Comparison of ENCODE assay signal across 8 cellular contexts in the genomic region with DNA sequence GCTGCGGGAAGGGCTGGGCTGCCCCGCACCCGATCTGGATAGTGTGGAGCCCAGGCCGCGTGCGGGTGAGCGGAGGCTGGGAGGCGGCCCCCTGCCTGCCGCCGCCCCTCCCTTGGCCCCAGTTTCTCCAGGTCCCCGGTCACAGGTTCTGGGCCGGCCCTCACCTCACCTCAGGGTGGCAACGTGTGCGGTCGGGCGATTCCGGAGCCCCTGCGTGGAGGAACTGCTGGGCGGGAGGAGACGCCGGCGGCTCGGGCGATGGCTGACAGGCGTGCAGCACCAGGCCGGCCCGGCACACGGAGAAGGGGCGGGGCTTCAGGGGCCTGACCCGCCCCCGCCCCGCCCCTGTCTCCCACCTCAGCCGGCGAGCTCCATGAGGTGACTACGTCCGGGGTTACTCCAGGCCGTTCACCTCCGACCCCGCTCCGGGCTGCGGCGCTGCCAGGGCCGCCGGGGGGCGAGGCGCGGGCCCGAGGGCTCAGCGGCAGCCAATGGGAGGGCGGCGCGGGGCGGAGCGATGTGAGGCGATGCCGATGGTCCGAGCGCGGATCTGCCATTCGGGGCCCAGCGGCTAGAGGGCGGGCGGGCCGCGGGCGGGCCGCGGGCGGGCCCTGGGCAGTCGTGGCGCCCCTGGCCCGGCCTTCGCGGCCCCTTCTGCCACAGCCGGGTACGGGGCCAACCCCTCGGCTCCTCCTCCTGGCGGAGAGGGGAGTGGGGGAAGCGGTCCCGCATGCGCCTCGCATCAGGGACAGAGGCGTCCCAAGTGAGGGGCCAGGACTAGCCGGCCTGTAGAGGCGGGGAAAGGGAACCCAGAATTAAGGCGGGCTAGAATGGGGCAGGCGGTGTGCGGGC. TPM values are rescaled to one million over a fixed set of nuclear protein-coding genes. Genes with fewer than 3 reads are reported as not detected.
A peak's percentile ranks its signal among the peaks of the same experiment; 100 is the strongest.
DNase-seq lines count a peak whose midpoint lies in the region; ATAC-seq and TF ChIP-seq lines count a peak whose summit lies in the region.

No MANE protein-coding gene starts in this region.

- peak overlapping the region; percentile 57 to 98 (median 74) for H3K4me3 ChIP-seq in right lobe of liver

- H3K4me1 ChIP-seq in right lobe of liver = peaks cover 0 to 32% (median 9%) of the 10 kb centered on the region in 4 donors

- H3K27me3 ChIP-seq in right lobe of liver = no peaks in the 10 kb centered on the region

- no peaks in the 10 kb centered on the region for H3K36me3 Mint-ChIP-seq in CD14-positive monocyte

- 0% methylated on average over 4 of the region's 88 CpGs for WGBS in right lobe of liver (ENCODE audit: insufficient coverage, low coverage, low lambda C conversion rate, missing lambda C conversion rate)

- no peaks in the 10 kb centered on the region for H3K36me3 ChIP-seq in right lobe of liver

- ATAC-seq in GM19328 (IDR thresholded peaks at IDR 0.05; ENCODE audit: unreplicated experiment) (peak; percentile 93), HG03469 (IDR thresholded peaks at IDR 0.05; ENCODE audit: unreplicated experiment) (peak; percentile 75), right lobe of liver (peak; percentile 89 to 96 (median 92))

- intact Hi-C loops in CD14-positive monocyte (cut with micrococcal nuclease) (loop anchor here in 1 of 2 donors (5.0 kb wide), 1 partner anchor 48 kb away; the partner anchor contains the start of genes ACACA and TADA2A), right lobe of liver (cut with DNase I) (no loop called here)

- no peaks in the 10 kb centered on the region for H3K9me3 Mint-ChIP-seq in CD14-positive monocyte

- peaks cover 0 to 3% (median 3%) of the 10 kb centered on the region in 3 donors for H3K27me3 Mint-ChIP-seq in CD14-positive monocyte (ENCODE audit: low read depth in 3 of 3)

- H3K9me3 ChIP-seq in right lobe of liver = no peaks in the 10 kb centered on the region

- TF ChIP-seq POLR2A in right lobe of liver (IDR thresholded peaks at IDR 0.05) = peak; percentile 88

- TF ChIP-seq CTCF in CD14-positive monocyte (IDR thresholded peaks at IDR 0.05) = peak; percentile 67
- TF ChIP-seq CTCF in right lobe of liver (IDR thresholded peaks at IDR 0.05) = peak; percentile 25 to 61 (median 38)

- H3K4me3 Mint-ChIP-seq in CD14-positive monocyte = peak overlapping the region; percentile 85 to 92

- DNase-seq in CD14-positive monocyte (ENCODE audit: low spot score) (peak; percentile 90), NCI-H69 (lab: John Stamatoyannopoulos, UW) (peak; percentile 97), dermis blood vessel endothelial cell (peak; percentile 95), right lobe of liver (peak; percentile 97 to 98 (median 98))
- peak; percentile 74 to 80 for DNase-seq in activated CD4-positive, alpha-beta T cell treated with anti-CD3 and anti-CD28 coated beads, Interleukin-2, amount 50 U/mL, for 24 hours (ENCODE audit: low read depth in 1 of 2, low spot score in 1 of 2)
- peak; percentile 87 for DNase-seq in stimulated activated CD4-positive, alpha-beta T cell treated with anti-CD3 and anti-CD28 coated beads, Interleukin-4, amount 100 ng/mL, for 24 hours

- H3K4me1 Mint-ChIP-seq in CD14-positive monocyte = peaks cover 26% of the 10 kb centered on the region

- peak overlapping the region in 5 of 7 donors; percentile 70 to 87 (median 79) for H3K27ac Mint-ChIP-seq in CD14-positive monocyte

- peak overlapping the region; percentile 82 to 90 (median 90) for H3K27ac ChIP-seq in right lobe of liver

RNA-seq across cellular contexts. Expression of gene C17orf78, which starts 16.7 kb away (rescaled TPM):
- not detected for polyA plus RNA-seq in CD14-positive monocyte
- total RNA-seq in dermis blood vessel endothelial cell = not detected in 2 replicates
- total RNA-seq in right lobe of liver = not detected

RNA-seq across cellular contexts. Expression of gene ACACA, which starts 47.6 kb away (rescaled TPM):
- 1 to 10 TPM; 3.5 to 4.6 TPM for polyA plus RNA-seq in CD14-positive monocyte
- total RNA-seq in dermis blood vessel endothelial cell (36.6 and 73.2 TPM in 2 replicates), right lobe of liver (10 to 100 TPM; 14.6 to 56.4 (median 27.1) TPM)

RNA-seq across cellular contexts. Expression of gene TADA2A, which starts 47.6 kb away (rescaled TPM):
- 1 to 10 TPM; 2.9 to 4.3 TPM for polyA plus RNA-seq in CD14-positive monocyte
- total RNA-seq in dermis blood vessel endothelial cell (22.3 and 22.4 TPM in 2 replicates), right lobe of liver (1 to 10 TPM; 5.2 to 9.6 (median 7.4) TPM)

Comparison
In these comparisons a context has a peak if more than half of its experiments do, and no peak if none do; other contexts are left out.
1. Peak in every context shown above with its lines: DNase-seq, ATAC-seq, H3K4me3 ChIP-seq and H3K27ac ChIP-seq.